ENCODE assay signal across 9 cellular contexts in genomic region chr3:99532246-99532645, GRCh38.
A peak's percentile ranks its signal among the peaks of the same experiment; 100 is the strongest.
DNase-seq lines count a peak whose midpoint lies in the region; ATAC-seq and TF ChIP-seq lines count a peak whose summit lies in the region.
"Had no signal": no experiment of that assay in that cellular context is flagged by ENCODE, and none has a peak within 500 bp of the region (broad histone marks: within the 10 kb centered on the region; RNA-seq: fewer than 3 reads in every experiment).

No MANE protein-coding gene starts in this region.

- DNase-seq in NCI-H2196 (lab: John Stamatoyannopoulos, UW; ENCODE audit: unreplicated experiment), result peak; percentile 6
- DNase-seq in NCI-H2196 treated with DMSO at 0.1 percent for 48 hours (lab: John Stamatoyannopoulos, UW; ENCODE audit: unreplicated experiment), result no peak
- DNase-seq in MV-4-11 (lab: John Stamatoyannopoulos, UW), result peak; percentile 60
- peak; percentile 72 for DNase-seq in kidney tubule cell (ENCODE audit: low spot score)
- no peak for DNase-seq in mesothelial cell of epicardium (ENCODE audit: low spot score in 2 of 2, unreplicated experiment in 2 of 2)
- DNase-seq in natural killer cell treated with Interleukin-12 subunit alpha and Interleukin-12 subunit beta and Interleukin-15 and Interleukin-18, amount 100 ng/mL, for 72 hours (ENCODE audit: low spot score), result no peak
- DNase-seq: activated naive CD8-positive, alpha-beta T cell treated with anti-CD3 and anti-CD28 coated beads, Interleukin-2, amount 10 ng/mL, durations not matched to agents 7 days and 5 days had no signal

- H3K36me3 Mint-ChIP-seq in brain (no peaks in the 10 kb centered on the region), mesothelial cell of epicardium (no peaks in the 10 kb centered on the region)
- H3K36me3 Mint-ChIP-seq in natural killer cell treated with Interleukin-12 subunit alpha and Interleukin-12 subunit beta and Interleukin-15 and Interleukin-18, amount 100 ng/mL, for 72 hours, result no peaks in the 10 kb centered on the region
- H3K36me3 Mint-ChIP-seq: activated naive CD8-positive, alpha-beta T cell treated with anti-CD3 and anti-CD28 coated beads, Interleukin-2, amount 10 ng/mL, durations not matched to agents 7 days and 5 days had no signal

- H3K4me1 Mint-ChIP-seq in brain, result no peaks in the 10 kb centered on the region
- H3K4me1 Mint-ChIP-seq in mesothelial cell of epicardium, result peaks cover 38% of the 10 kb centered on the region
- no peaks in the 10 kb centered on the region for H3K4me1 Mint-ChIP-seq in natural killer cell treated with Interleukin-12 subunit alpha and Interleukin-12 subunit beta and Interleukin-15 and Interleukin-18, amount 100 ng/mL, for 72 hours (ENCODE audit: low read depth in 2 of 2)
- H3K4me1 Mint-ChIP-seq: activated naive CD8-positive, alpha-beta T cell treated with anti-CD3 and anti-CD28 coated beads, Interleukin-2, amount 10 ng/mL, durations not matched to agents 7 days and 5 days had no signal

- H3K27ac Mint-ChIP-seq in brain, result no peak overlapping the region
- H3K27ac Mint-ChIP-seq in mesothelial cell of epicardium, result no peak overlapping the region
- H3K27ac Mint-ChIP-seq in natural killer cell treated with Interleukin-12 subunit alpha and Interleukin-12 subunit beta and Interleukin-15 and Interleukin-18, amount 100 ng/mL, for 72 hours, result no peak overlapping the region
- H3K27ac Mint-ChIP-seq: activated naive CD8-positive, alpha-beta T cell treated with anti-CD3 and anti-CD28 coated beads, Interleukin-2, amount 10 ng/mL, durations not matched to agents 7 days and 5 days had no signal

- peak; percentile 72 for ATAC-seq in GM21825 (IDR thresholded peaks at IDR 0.05; ENCODE audit: unreplicated experiment)
- no peak for ATAC-seq in natural killer cell treated with Interleukin-12 subunit alpha and Interleukin-12 subunit beta and Interleukin-15 and Interleukin-18, amount 100 ng/mL, for 72 hours

- H3K4me3 Mint-ChIP-seq in brain (no peak overlapping the region), mesothelial cell of epicardium (no peak overlapping the region)
- H3K4me3 Mint-ChIP-seq in natural killer cell treated with Interleukin-12 subunit alpha and Interleukin-12 subunit beta and Interleukin-15 and Interleukin-18, amount 100 ng/mL, for 72 hours, result no peak overlapping the region
- H3K4me3 Mint-ChIP-seq: activated naive CD8-positive, alpha-beta T cell treated with anti-CD3 and anti-CD28 coated beads, Interleukin-2, amount 10 ng/mL, durations not matched to agents 7 days and 5 days had no signal

- peak; percentile 41 to 55 for TF ChIP-seq CTCF in brain (conservative IDR thresholded peaks at IDR 0.05)
- TF ChIP-seq CTCF in mesothelial cell of epicardium (IDR thresholded peaks at IDR 0.05; ENCODE audit: unreplicated experiment), result no peak

- no peaks in the 10 kb centered on the region for H3K27me3 Mint-ChIP-seq in brain
- H3K27me3 Mint-ChIP-seq in mesothelial cell of epicardium (ENCODE audit: low read depth), result no peaks in the 10 kb centered on the region
- no peaks in the 10 kb centered on the region for H3K27me3 Mint-ChIP-seq in natural killer cell treated with Interleukin-12 subunit alpha and Interleukin-12 subunit beta and Interleukin-15 and Interleukin-18, amount 100 ng/mL, for 72 hours
- H3K27me3 Mint-ChIP-seq: activated naive CD8-positive, alpha-beta T cell treated with anti-CD3 and anti-CD28 coated beads, Interleukin-2, amount 10 ng/mL, durations not matched to agents 7 days and 5 days had no signal

- no peaks in the 10 kb centered on the region for H3K9me3 Mint-ChIP-seq in brain
- H3K9me3 Mint-ChIP-seq in mesothelial cell of epicardium, result no peaks in the 10 kb centered on the region
- peaks cover 3% of the 10 kb centered on the region for H3K9me3 Mint-ChIP-seq in natural killer cell treated with Interleukin-12 subunit alpha and Interleukin-12 subunit beta and Interleukin-15 and Interleukin-18, amount 100 ng/mL, for 72 hours
- H3K9me3 Mint-ChIP-seq: activated naive CD8-positive, alpha-beta T cell treated with anti-CD3 and anti-CD28 coated beads, Interleukin-2, amount 10 ng/mL, durations not matched to agents 7 days and 5 days had no signal

Comparison
In these comparisons a context has a peak if more than half of its experiments do, and no peak if none do; other contexts are left out.
1. DNase-seq: peak in NCI-H2196 (single experiment), MV-4-11 (single experiment) and kidney tubule cell (single experiment); none in NCI-H2196 treated with DMSO at 0.1 percent for 48 hours (single experiment), mesothelial cell of epicardium (0 of 2) and natural killer cell treated with Interleukin-12 subunit alpha and Interleukin-12 subunit beta and Interleukin-15 and Interleukin-18, amount 100 ng/mL, for 72 hours (single experiment).